ENCODE assay signal across 16 cellular contexts in genomic region chr3:157145566-157145965, GRCh38. TPM values are rescaled to one million over a fixed set of nuclear protein-coding genes. Genes with fewer than 3 reads are reported as not detected.
DNase-seq lines count a peak whose midpoint lies in the region; ATAC-seq and TF ChIP-seq lines count a peak whose summit lies in the region.
"Had no signal": no experiment of that assay in that cellular context is flagged by ENCODE, and none has a peak within 500 bp of the region (broad histone marks: within the 10 kb centered on the region; RNA-seq: fewer than 3 reads in every experiment).

No MANE protein-coding gene starts in this region.

- DNase-seq in stimulated activated naive CD8-positive, alpha-beta T cell treated with anti-CD3 and anti-CD28 coated beads, Interleukin-15, Interleukin-2, amounts not matched to agents 100 U/mL and 50 U/mL, for 24 hours, result no peak
- DNase-seq in chondrocyte (ENCODE audit: low spot score) (no peak), colonic mucosa (no peak)
- no peak for DNase-seq in activated CD4-positive, CD25-positive, alpha-beta regulatory T cell treated with anti-CD3 and anti-CD28 coated beads, Interleukin-2, amount 50 U/mL, for 72 hours
- DNase-seq: anterior cingulate cortex; effector memory CD4-positive, alpha-beta T cell; KBM-7; NCI-H1694 treated with DMSO at 0.1 percent for 48 hours; NK-92 treated with Interleukin-12 subunit alpha and Interleukin-12 subunit beta, amount 100 ng/mL, for 24 hours had no signal

- no peak for ATAC-seq in stimulated activated naive CD8-positive, alpha-beta T cell treated with anti-CD3 and anti-CD28 coated beads, Interleukin-15, Interleukin-2, amounts not matched to agents 100 U/mL and 50 U/mL, for 24 hours
- ATAC-seq in SK-N-SH treated with all-trans-retinoic acid at 6 μM for 48 hours (peak; percentile 32), GM21786 (IDR thresholded peaks at IDR 0.05; ENCODE audit: unreplicated experiment) (no peak), HG02642 (IDR thresholded peaks at IDR 0.05; ENCODE audit: poor library complexity, unreplicated experiment) (no peak)
- ATAC-seq: gastroesophageal sphincter, sciatic nerve had no signal

- no peaks in the 10 kb centered on the region for H3K27me3 ChIP-seq in colonic mucosa
- H3K27me3 ChIP-seq: BLaER1 treated with 17β-estradiol and CSF1 and Interleukin-3, amounts not matched to agents 10 nM and 100 nM; gastroesophageal sphincter had no signal

- H3K9me3 ChIP-seq in colonic mucosa, result no peaks in the 10 kb centered on the region
- H3K9me3 ChIP-seq: BLaER1 treated with 17β-estradiol and CSF1 and Interleukin-3, amounts not matched to agents 10 nM and 100 nM; gastroesophageal sphincter had no signal

- intact Hi-C loops in colonic mucosa (cut with DNase I), result no loop called here

- H3K27ac ChIP-seq in colonic mucosa, result no peak overlapping the region
- H3K27ac ChIP-seq: BLaER1 treated with 17β-estradiol and CSF1 and Interleukin-3, amounts not matched to agents 10 nM and 100 nM; gastroesophageal sphincter had no signal

- peaks cover 80% of the 10 kb centered on the region for H3K36me3 Mint-ChIP-seq in stimulated activated naive CD8-positive, alpha-beta T cell treated with anti-CD3 and anti-CD28 coated beads, Interleukin-15, Interleukin-2, amounts not matched to agents 100 ng/mL and 50 ng/mL, for 24 hours (ENCODE audit: low read depth)
- peaks cover 42% of the 10 kb centered on the region for H3K36me3 Mint-ChIP-seq in chondrocyte (ENCODE audit: low read depth)

- peaks cover 22% of the 10 kb centered on the region for H3K36me3 ChIP-seq in colonic mucosa

- peaks cover 23% of the 10 kb centered on the region for H3K4me1 Mint-ChIP-seq in stimulated activated naive CD8-positive, alpha-beta T cell treated with anti-CD3 and anti-CD28 coated beads, Interleukin-15, Interleukin-2, amounts not matched to agents 100 ng/mL and 50 ng/mL, for 24 hours (ENCODE audit: low read depth)
- peaks cover 17% of the 10 kb centered on the region for H3K4me1 Mint-ChIP-seq in chondrocyte (ENCODE audit: low read depth)

- H3K9ac ChIP-seq in colonic mucosa (ENCODE audit: low read depth in 2 of 2, low read length in 2 of 2), result no peak overlapping the region
- H3K9ac ChIP-seq: BLaER1 treated with 17β-estradiol and CSF1 and Interleukin-3, amounts not matched to agents 10 nM and 100 nM had no signal

- no peaks in the 10 kb centered on the region for H3K9me3 Mint-ChIP-seq in stimulated activated naive CD8-positive, alpha-beta T cell treated with anti-CD3 and anti-CD28 coated beads, Interleukin-15, Interleukin-2, amounts not matched to agents 100 ng/mL and 50 ng/mL, for 24 hours
- H3K9me3 Mint-ChIP-seq in chondrocyte (ENCODE audit: low read depth), result no peaks in the 10 kb centered on the region

- TF ChIP-seq CTCF in chondrocyte (IDR thresholded peaks at IDR 0.05) (no peak), colonic mucosa (IDR thresholded peaks at IDR 0.05) (no peak)

- H3K4me3 ChIP-seq in colonic mucosa, result no peak overlapping the region
- H3K4me3 ChIP-seq: BLaER1 treated with 17β-estradiol and CSF1 and Interleukin-3, amounts not matched to agents 10 nM and 100 nM; gastroesophageal sphincter had no signal

- H3K27ac Mint-ChIP-seq in stimulated activated naive CD8-positive, alpha-beta T cell treated with anti-CD3 and anti-CD28 coated beads, Interleukin-15, Interleukin-2, amounts not matched to agents 100 ng/mL and 50 ng/mL, for 24 hours, result peak overlapping the region; percentile 64
- H3K27ac Mint-ChIP-seq in chondrocyte (ENCODE audit: unreplicated experiment), result peak overlapping the region; percentile 85

- H3K4me3 Mint-ChIP-seq in stimulated activated naive CD8-positive, alpha-beta T cell treated with anti-CD3 and anti-CD28 coated beads, Interleukin-15, Interleukin-2, amounts not matched to agents 100 ng/mL and 50 ng/mL, for 24 hours, result no peak overlapping the region
- H3K4me3 Mint-ChIP-seq in chondrocyte (ENCODE audit: unreplicated experiment), result no peak overlapping the region

- no peaks in the 10 kb centered on the region for H3K4me1 ChIP-seq in colonic mucosa
- H3K4me1 ChIP-seq: gastroesophageal sphincter had no signal

- no peaks in the 10 kb centered on the region for H3K27me3 Mint-ChIP-seq in stimulated activated naive CD8-positive, alpha-beta T cell treated with anti-CD3 and anti-CD28 coated beads, Interleukin-15, Interleukin-2, amounts not matched to agents 100 ng/mL and 50 ng/mL, for 24 hours
- no peaks in the 10 kb centered on the region for H3K27me3 Mint-ChIP-seq in chondrocyte (ENCODE audit: low read depth)

TF ChIP-seq in SK-N-SH treated with all-trans-retinoic acid at 6 μM for 48 hours, 23 proteins besides CTCF, POLR2A, EP300 and RAD21:
- TF ChIP-seq PPARA (CRISPR knock-in tag; IDR thresholded peaks at IDR 0.05; ENCODE audit: borderline replicate concordance), result no peak
- no peak for TF ChIP-seq ZFP30 (CRISPR knock-in tag; IDR thresholded peaks at IDR 0.05)
- TF ChIP-seq SNAI2 (CRISPR knock-in tag; IDR thresholded peaks at IDR 0.05), result no peak
- TF ChIP-seq RARB (CRISPR knock-in tag; IDR thresholded peaks at IDR 0.05), result no peak
- no peak for TF ChIP-seq POU6F1 (CRISPR knock-in tag; IDR thresholded peaks at IDR 0.05; ENCODE audit: borderline replicate concordance, low read depth)
- TF ChIP-seq ZFP3 (CRISPR knock-in tag; IDR thresholded peaks at IDR 0.05), result no peak
- TF ChIP-seq PATZ1 (CRISPR knock-in tag; IDR thresholded peaks at IDR 0.05; ENCODE audit: borderline replicate concordance), result no peak
- TF ChIP-seq ESRRG (CRISPR knock-in tag; IDR thresholded peaks at IDR 0.05), result no peak

RNA-seq across cellular contexts. Expression of gene CCNL1, which starts 14.4 kb away (rescaled TPM):
- 63.9 to 73.1 TPM (median 70.0 TPM) in 3 replicates for total RNA-seq in chondrocyte
- 100 to 1,000 TPM in 1 of 2 donors, 10 to 100 TPM in 1; 76.4 to 103 TPM for total RNA-seq in colonic mucosa
